In genomic region chr16:17568239-17568638, GRCh38 we compare ENCODE assay signal across 16 cellular contexts.
DNase-seq lines count a peak whose midpoint lies in the region; ATAC-seq and TF ChIP-seq lines count a peak whose summit lies in the region.
"Had no signal": no experiment of that assay in that cellular context is flagged by ENCODE, and none has a peak within 500 bp of the region (broad histone marks: within the 10 kb centered on the region; RNA-seq: fewer than 3 reads in every experiment).

No MANE protein-coding gene starts in this region.

- no peak overlapping the region for H2BK12ac ChIP-seq in trophoblast cell (ENCODE audit: low read length)

- no peaks in the 10 kb centered on the region for H3K36me3 ChIP-seq in esophagus (ENCODE audit: control insufficient read depth in 2 of 2, insufficient read depth in 2 of 2, low read length in 1 of 2)
- H3K36me3 ChIP-seq in trophoblast cell (ENCODE audit: control insufficient read depth in 1 of 2, insufficient read depth in 2 of 2, low read length in 2 of 2), result no peaks in the 10 kb centered on the region
- no peaks in the 10 kb centered on the region for H3K36me3 ChIP-seq in vagina
- H3K36me3 ChIP-seq: BLaER1 had no signal

- intact Hi-C loops in vagina (cut with DNase I), result no loop called here

- no peaks in the 10 kb centered on the region for H3K27me3 ChIP-seq in esophagus (ENCODE audit: control insufficient read depth in 1 of 2, insufficient read depth in 2 of 2, low read length in 2 of 2)
- no peaks in the 10 kb centered on the region for H3K27me3 ChIP-seq in trophoblast cell (ENCODE audit: insufficient read depth, low read length)
- H3K27me3 ChIP-seq in vagina, result no peaks in the 10 kb centered on the region
- H3K27me3 ChIP-seq: BLaER1 had no signal

- H3K4me2 ChIP-seq in trophoblast cell (ENCODE audit: low read length), result no peak overlapping the region
- H3K4me2 ChIP-seq: BLaER1 had no signal

- H4K8ac ChIP-seq in trophoblast cell (ENCODE audit: low read depth, low read length), result no peak overlapping the region

- no peak overlapping the region for H3K4ac ChIP-seq in trophoblast cell (ENCODE audit: low read depth, low read length)

- TF ChIP-seq CTCF in vagina (IDR thresholded peaks at IDR 0.05), result no peak

- H3K14ac ChIP-seq in trophoblast cell (ENCODE audit: low read length), result no peak overlapping the region

- no peak overlapping the region for H3K23ac ChIP-seq in trophoblast cell (ENCODE audit: low read length)

- 55 to 67% methylated on average over 7 of the region's 7 CpGs for WGBS in esophagus, 2 donors
- WGBS in trophoblast cell (ENCODE audit: extremely low coverage, insufficient coverage, insufficient read length), result no CpG with 5 or more reads among the region's 7 CpGs

- peaks cover 2 to 8% of the 10 kb centered on the region in 2 donors for H3K4me1 ChIP-seq in esophagus (ENCODE audit: control insufficient read depth in 2 of 2, insufficient read depth in 2 of 2, low read length in 1 of 2)
- peaks cover 9 to 16% of the 10 kb centered on the region in 2 experiments for H3K4me1 ChIP-seq in trophoblast cell (ENCODE audit: control insufficient read depth in 1 of 2, insufficient read depth in 2 of 2, low read length in 2 of 2)
- H3K4me1 ChIP-seq in vagina, result no peaks in the 10 kb centered on the region
- H3K4me1 ChIP-seq: BLaER1 had no signal

- H2BK5ac ChIP-seq in trophoblast cell (ENCODE audit: low read depth, low read length, poor library complexity), result no peak overlapping the region

- no peak for TF ChIP-seq POLR2A in vagina (IDR thresholded peaks at IDR 0.05)

- no peaks in the 10 kb centered on the region for H3K9me3 ChIP-seq in esophagus (ENCODE audit: control insufficient read depth in 2 of 2, insufficient read depth in 1 of 2, low read depth in 1 of 2, low read length in 1 of 2)
- no peaks in the 10 kb centered on the region for H3K9me3 ChIP-seq in trophoblast cell (ENCODE audit: insufficient read depth, low read depth, low read length)
- no peaks in the 10 kb centered on the region for H3K9me3 ChIP-seq in vagina
- H3K9me3 ChIP-seq: Caco-2 had no signal

- H3K79me2 ChIP-seq in trophoblast cell (ENCODE audit: control insufficient read depth, insufficient read depth, low read length, poor library complexity), result no peaks in the 10 kb centered on the region

- H4K12ac ChIP-seq in trophoblast cell (ENCODE audit: low read depth, low read length), result no peak overlapping the region

- H3K27ac ChIP-seq in esophagus (ENCODE audit: low read depth in 2 of 2, low read length in 1 of 2), result peak overlapping the region; percentile 57 to 66
- no peak overlapping the region for H3K27ac ChIP-seq in trophoblast cell (ENCODE audit: low read depth, low read length)
- H3K27ac ChIP-seq in vagina, result peak overlapping the region; percentile 48
- H3K27ac ChIP-seq: BLaER1, C4-2B had no signal

- H3K9ac ChIP-seq in trophoblast cell (ENCODE audit: low read length), result no peak overlapping the region
- H3K9ac ChIP-seq: BLaER1 had no signal

- H2AK5ac ChIP-seq in trophoblast cell (ENCODE audit: low read length), result no peak overlapping the region

- no peak overlapping the region for H3K18ac ChIP-seq in trophoblast cell (ENCODE audit: low read length)

- H3K4me3 ChIP-seq in esophagus (ENCODE audit: low read depth in 1 of 2, low read length in 2 of 2) (no peak overlapping the region), trophoblast cell (ENCODE audit: low read depth, low read length) (no peak overlapping the region), vagina (no peak overlapping the region)
- H3K4me3 ChIP-seq: BLaER1 had no signal

- ATAC-seq in HG03565 (IDR thresholded peaks at IDR 0.05; ENCODE audit: unreplicated experiment), result no peak
- no peak for ATAC-seq in GM21528 (IDR thresholded peaks at IDR 0.05; ENCODE audit: low FRiP score, unreplicated experiment)
- ATAC-seq: CD8-positive, alpha-beta T cell had no signal

- H2AFZ ChIP-seq in trophoblast cell (ENCODE audit: insufficient read depth, low read length, poor library complexity), result no peak overlapping the region

- H3K79me1 ChIP-seq in trophoblast cell (ENCODE audit: low read length), result peaks cover 6% of the 10 kb centered on the region

- no peak overlapping the region for H2BK120ac ChIP-seq in trophoblast cell (ENCODE audit: insufficient read depth, low read length, poor library complexity)

- DNase-seq in trophoblast cell (peak; percentile 35 to 62), vagina (ENCODE audit: extremely low spot score in 2 of 2) (no peak), 8988T (no peak)
- DNase-seq: Caco-2; CD4-positive, CD25-positive, alpha-beta regulatory T cell; CD8-positive, alpha-beta T cell; DMS153; DND-41; GOT3; H7; HCEC 1CT had no signal

- H4K91ac ChIP-seq in trophoblast cell (ENCODE audit: low read depth, low read length), result no peak overlapping the region

Comparison
In these comparisons a context has a peak if more than half of its experiments do, and no peak if none do; other contexts are left out.
1. DNase-seq: peak in trophoblast cell (2 of 2); none in vagina (0 of 2) and 8988T (single experiment).